In genomic region chrX:154444001-154444754, GRCh38 we compare ENCODE assay signal across 1 cellular context.
TF ChIP-seq lines count a peak whose summit lies in the region.

Gene FAM50A (plus strand): TSS chrX:154444141. CDS start chrX:154444236, 95 bp downstream.

TF ChIP-seq in K562, 482 proteins besides CTCF, POLR2A, EP300 and RAD21 (continued from another document and continues in another):
- no peak for TF ChIP-seq TRIM25 (IDR thresholded peaks at IDR 0.05; ENCODE audit: borderline replicate concordance)
- TF ChIP-seq BRD9 (IDR thresholded peaks at IDR 0.05; ENCODE audit: low read depth, partially characterized antibody), result no peak
- TF ChIP-seq MTF1 (CRISPR knock-in tag; IDR thresholded peaks at IDR 0.05; ENCODE audit: borderline replicate concordance), result no peak
- TF ChIP-seq CTBP1 (IDR thresholded peaks at IDR 0.05; ENCODE audit: borderline replicate concordance), result peak; percentile 69
- TF ChIP-seq GTF2B (IDR thresholded peaks at IDR 0.05; ENCODE audit: extremely low read depth, insufficient read length), result no peak
- no peak for TF ChIP-seq ELK3 (CRISPR knock-in tag; IDR thresholded peaks at IDR 0.05)
- TF ChIP-seq THRA (IDR thresholded peaks at IDR 0.05), result no peak
- TF ChIP-seq ZNF699 (CRISPR knock-in tag; IDR thresholded peaks at IDR 0.05; ENCODE audit: insufficient replicate concordance), result no peak
- TF ChIP-seq CREBBP (IDR thresholded peaks at IDR 0.05; ENCODE audit: low read depth, low read length), result no peak
- no peak for TF ChIP-seq CHCHD3 (CRISPR knock-in tag; IDR thresholded peaks at IDR 0.05)
- TF ChIP-seq PBX2 (CRISPR knock-in tag; IDR thresholded peaks at IDR 0.05; ENCODE audit: low read depth), result no peak
- no peak for TF ChIP-seq PBX2 (tag; conservative IDR thresholded peaks at IDR 0.05; ENCODE audit: low read depth)
- TF ChIP-seq MEIS2 (IDR thresholded peaks at IDR 0.05; ENCODE audit: partially characterized antibody), result peak; percentile 16
- TF ChIP-seq ZNF584 (CRISPR knock-in tag; IDR thresholded peaks at IDR 0.05; ENCODE audit: low read depth), result no peak
- no peak for TF ChIP-seq DLX4 (CRISPR knock-in tag; IDR thresholded peaks at IDR 0.05)
- no peak for TF ChIP-seq SMARCE1 (IDR thresholded peaks at IDR 0.05)
- TF ChIP-seq ZFP36 (IDR thresholded peaks at IDR 0.05; ENCODE audit: low read depth, low read length, partially characterized antibody), result no peak
- TF ChIP-seq FOXJ2 (tag; IDR thresholded peaks at IDR 0.05), result no peak
- no peak for TF ChIP-seq SMAD2 (IDR thresholded peaks at IDR 0.05; ENCODE audit: low read depth, low read length)
- TF ChIP-seq HCFC1 (IDR thresholded peaks at IDR 0.05; ENCODE audit: low read depth, low read length), result no peak
- TF ChIP-seq KLF6 (CRISPR knock-in tag; IDR thresholded peaks at IDR 0.05; ENCODE audit: borderline replicate concordance), result no peak
- no peak for TF ChIP-seq STAT5B (CRISPR knock-in tag; IDR thresholded peaks at IDR 0.05)
- no peak for TF ChIP-seq ZNF444 (CRISPR knock-in tag; IDR thresholded peaks at IDR 0.05)
- TF ChIP-seq ZNF668 (CRISPR knock-in tag; IDR thresholded peaks at IDR 0.05), result no peak
- TF ChIP-seq KDM2B (CRISPR knock-in tag; IDR thresholded peaks at IDR 0.05), result no peak
- no peak for TF ChIP-seq SP2 (IDR thresholded peaks at IDR 0.05; ENCODE audit: extremely low read depth, low read depth, low read length, poor library complexity, severe bottlenecking)
- TF ChIP-seq HDAC6 (IDR thresholded peaks at IDR 0.05; ENCODE audit: low read depth, low read length), result no peak
- no peak for TF ChIP-seq EHMT2 (IDR thresholded peaks at IDR 0.05)
- TF ChIP-seq DNMT1 (IDR thresholded peaks at IDR 0.05), result no peak
- TF ChIP-seq POLR2G (IDR thresholded peaks at IDR 0.05; ENCODE audit: low read depth, low read length), result peak; percentile 71
- TF ChIP-seq ZNF79 (CRISPR knock-in tag; IDR thresholded peaks at IDR 0.05; ENCODE audit: low read depth), result no peak
- TF ChIP-seq ZBTB11 (CRISPR knock-in tag; IDR thresholded peaks at IDR 0.05), result no peak
- TF ChIP-seq HOXB6 (CRISPR knock-in tag; IDR thresholded peaks at IDR 0.05; ENCODE audit: borderline replicate concordance), result no peak
- no peak for TF ChIP-seq TFAM (CRISPR knock-in tag; conservative IDR thresholded peaks at IDR 0.05)
- TF ChIP-seq ZBTB17 (CRISPR knock-in tag; IDR thresholded peaks at IDR 0.05), result no peak
- no peak for TF ChIP-seq EP400 (IDR thresholded peaks at IDR 0.05)
- no peak for TF ChIP-seq AFF1 (IDR thresholded peaks at IDR 0.05; ENCODE audit: low read depth in 1 of 2, partially characterized antibody in 2 of 2)
- no peak for TF ChIP-seq E2F5 (CRISPR knock-in tag; IDR thresholded peaks at IDR 0.05)
- TF ChIP-seq ZKSCAN3 (CRISPR knock-in tag; IDR thresholded peaks at IDR 0.05), result no peak
- no peak for TF ChIP-seq BACH1 (tag; IDR thresholded peaks at IDR 0.05)
- no peak for TF ChIP-seq STAT6 (CRISPR knock-in tag; IDR thresholded peaks at IDR 0.05)
- no peak for TF ChIP-seq EZH2 (IDR thresholded peaks at IDR 0.05; ENCODE audit: borderline replicate concordance, low read depth, low read length)
- TF ChIP-seq BMI1 (IDR thresholded peaks at IDR 0.05; ENCODE audit: low read length), result no peak
